Comparison of ENCODE assay signal across 16 cellular contexts in genomic region chr7:158602905-158603772, GRCh38. TPM values are rescaled to one million over a fixed set of nuclear protein-coding genes. Genes with fewer than 3 reads are reported as not detected.
DNase-seq lines count a peak whose midpoint lies in the region; ATAC-seq, FAIRE-seq and TF ChIP-seq lines count a peak whose summit lies in the region.
"Had no signal": no experiment of that assay in that cellular context is flagged by ENCODE, and none has a peak within 500 bp of the region (broad histone marks: within the 10 kb centered on the region; RNA-seq: fewer than 3 reads in every experiment).

No MANE protein-coding gene starts in this region.

- in situ Hi-C loops in K562 (cut with MboI), result no loop called here

- H3K27ac ChIP-seq in K562 (ENCODE audit: extremely low read depth, low read depth, low read length) (no peak overlapping the region), right atrium auricular region (no peak overlapping the region)

- peak; percentile 56 for ATAC-seq in GM19395 (IDR thresholded peaks at IDR 0.05; ENCODE audit: unreplicated experiment)
- ATAC-seq in HG03095 (IDR thresholded peaks at IDR 0.05; ENCODE audit: unreplicated experiment), result peak; percentile 64
- ATAC-seq in K562, result no peak
- ATAC-seq: activated CD8-positive, alpha-beta memory T cell treated with anti-CD3 and anti-CD28 coated beads, Interleukin-2, amount 10 ng/mL, durations not matched to agents 7 days and 5 days; natural killer cell had no signal

- TF ChIP-seq CTCF in K562 (IDR thresholded peaks at IDR 0.05 in 2 of 3, conservative IDR thresholded peaks at IDR 0.05 in 1 of 3; ENCODE audit: insufficient read depth in 2 of 3, low read depth in 1 of 3, low read length in 3 of 3) (no peak), right atrium auricular region (IDR thresholded peaks at IDR 0.05) (no peak)

- no peaks in the 10 kb centered on the region for H3K9me3 ChIP-seq in K562 (replicated peaks; ENCODE audit: control insufficient read depth, insufficient read depth, low read depth, low read length)
- no peaks in the 10 kb centered on the region for H3K9me3 ChIP-seq in right atrium auricular region

- no TSS peak for BruUV-seq in K562 (replicated peaks; lab: Mats Ljungman, UMichigan)

- intact Hi-C loops in K562 (cut with micrococcal nuclease), result no loop called here

- H4K20me1 ChIP-seq in K562 (replicated peaks; ENCODE audit: control insufficient read depth, insufficient read depth, low read length), result no peaks in the 10 kb centered on the region

- no peak for TF ChIP-seq EP300 in K562 (IDR thresholded peaks at IDR 0.05; ENCODE audit: low read length)

- peaks cover 29% of the 10 kb centered on the region; the same call in 2 of the 3 replicates for H3K36me3 ChIP-seq in K562 (ENCODE audit: control insufficient read depth, insufficient read depth, low read length)
- no peaks in the 10 kb centered on the region for H3K36me3 ChIP-seq in right atrium auricular region

- peak; percentile 20 for DNase-seq in ELR (ENCODE audit: low read depth)
- DNase-seq in K562 (ENCODE audit: extremely low read depth in 1 of 4, low spot score in 3 of 4), result no peak
- DNase-seq in putamen (ENCODE audit: low spot score), result no peak
- DNase-seq in dedifferentiated amniotic fluid mesenchymal stem cell (ENCODE audit: extremely low spot score), result no peak
- DNase-seq in right atrium auricular region (ENCODE audit: low spot score), result no peak
- DNase-seq in GM19240 (ENCODE audit: insufficient read length, low spot score), result no peak
- DNase-seq: activated CD8-positive, alpha-beta memory T cell treated with anti-CD3 and anti-CD28 coated beads, Interleukin-2, amount 10 ng/mL, durations not matched to agents 7 days and 5 days; anterior cingulate cortex; CD4-positive, alpha-beta T cell; KG1; natural killer cell; NCI-H446 had no signal

- no peak for TF ChIP-seq POLR2A in K562 (conservative IDR thresholded peaks at IDR 0.05)

- H3K9me1 ChIP-seq in K562 (ENCODE audit: control insufficient read depth, insufficient read depth, low read length), result no peaks in the 10 kb centered on the region

- WGBS in K562 (ENCODE audit: insufficient coverage, low coverage, missing lambda C conversion rate), result 91% methylated on average over 22 of the region's 22 CpGs

- H3K4me1 ChIP-seq in K562 (replicated peaks in 1 of 2; ENCODE audit: control insufficient read depth in 2 of 2, insufficient read depth in 2 of 2, low read length in 2 of 2) (peaks cover 0 to 6% of the 10 kb centered on the region in 2 experiments; a peak in 1 of 5 replicates), right atrium auricular region (no peaks in the 10 kb centered on the region)

- H2AFZ ChIP-seq in K562 (ENCODE audit: low read depth, low read length), result no peak overlapping the region

- no peak overlapping the region for H3K4me3 ChIP-seq in K562
- no peak overlapping the region for H3K4me3 ChIP-seq in right atrium auricular region
- H3K4me3 ChIP-seq: smooth muscle cell had no signal

- CTCF ChIA-PET in K562 (lab: Yijun Ruan, JAX; ENCODE audit: low intra/inter-chr PET ratio), result no interaction called here

- POLR2A ChIA-PET in K562 (lab: Yijun Ruan, JAX), result no interaction called here

- FAIRE-seq in K562 (lab: Jason Lieb, UNC), result no peak
- FAIRE-seq: keratinocyte had no signal

- no peak overlapping the region for H3K9ac ChIP-seq in K562 (ENCODE audit: insufficient read depth in 1 of 2, low read depth in 2 of 2, low read length in 2 of 2)

- H3K4me2 ChIP-seq in K562 (ENCODE audit: insufficient read depth, low read length), result no peak overlapping the region
- H3K4me2 ChIP-seq: smooth muscle cell had no signal

- H3K79me2 ChIP-seq in K562 (ENCODE audit: control insufficient read depth, insufficient read depth, low read length), result no peaks in the 10 kb centered on the region

- no peaks in the 10 kb centered on the region for H3K27me3 ChIP-seq in K562 (ENCODE audit: control insufficient read depth in 2 of 2, insufficient read depth in 2 of 2, low read length in 2 of 2)
- no peaks in the 10 kb centered on the region for H3K27me3 ChIP-seq in right atrium auricular region

- no peak for TF ChIP-seq RAD21 in K562 (CRISPR knock-in tag; conservative IDR thresholded peaks at IDR 0.05 in 1 of 2, IDR thresholded peaks at IDR 0.05 in 1 of 2)

TF ChIP-seq in K562, 482 proteins besides CTCF, POLR2A, EP300 and RAD21 (continues in another document):
- no peak for TF ChIP-seq CREM (IDR thresholded peaks at IDR 0.05; ENCODE audit: low read depth)
- TF ChIP-seq PHTF2 (CRISPR knock-in tag; IDR thresholded peaks at IDR 0.05), result no peak
- TF ChIP-seq ZFP1 (CRISPR knock-in tag; IDR thresholded peaks at IDR 0.05), result no peak
- TF ChIP-seq SAP30 (IDR thresholded peaks at IDR 0.05; ENCODE audit: borderline replicate concordance, insufficient read depth, low read depth, low read length, poor library complexity, severe bottlenecking), result no peak
- no peak for TF ChIP-seq ZNF511 (CRISPR knock-in tag; IDR thresholded peaks at IDR 0.05)
- TF ChIP-seq RBM22 (IDR thresholded peaks at IDR 0.05; ENCODE audit: low read depth, low read length, poor library complexity, severe bottlenecking), result no peak
- TF ChIP-seq SUPT5H (IDR thresholded peaks at IDR 0.05), result 0 out of 2 replicates have a peak, but pooled peaks have one; percentile 15
- no peak for TF ChIP-seq ZNF584 (CRISPR knock-in tag; IDR thresholded peaks at IDR 0.05; ENCODE audit: low read depth)
- no peak for TF ChIP-seq ZNF444 (CRISPR knock-in tag; IDR thresholded peaks at IDR 0.05)
- no peak for TF ChIP-seq U2AF1 (optimal IDR thresholded peaks at IDR 0.05; ENCODE audit: low read depth, low read length)
- TF ChIP-seq L3MBTL2 (IDR thresholded peaks at IDR 0.05), result no peak
- TF ChIP-seq KLF13 (tag; IDR thresholded peaks at IDR 0.05; ENCODE audit: borderline replicate concordance, low read depth), result no peak
- TF ChIP-seq ZKSCAN1 (IDR thresholded peaks at IDR 0.05; ENCODE audit: low read depth, low read length), result peak; percentile 91

RNA-seq across cellular contexts. Expression of gene PTPRN2, which starts 15.5 kb away (rescaled TPM):
- total RNA-seq in K562 (2011; cell fraction: chromatin; rRNA removed; ENCODE audit: low replicate concordance), result not detected in 2 replicates
- not detected in 2 replicates for total RNA-seq in K562 (2011; cell fraction: nucleolus; rRNA removed)
- not detected in 2 replicates for total RNA-seq in K562 (2011; cell fraction: nucleoplasm; rRNA removed)
- total RNA-seq in K562 (2014; rRNA removed) (not detected in 2 replicates), K562 (2014; rRNA removed; fragmentation: Illumina TruSeq; extraction: Trizol) (not detected in 2 replicates), K562 (2015; rRNA removed; fragmentation: Illumina TruSeq; extraction: Trizol) (not detected in 2 replicates), K562 (2021) (0.09 TPM in 1 of 2 replicates, not detected in the other), right atrium auricular region (1 to 10 TPM; 2.6 to 2.7 TPM)
- polyA plus RNA-seq in K562 (2011; rRNA removed) (not detected in 2 replicates), K562 (2014; fragmentation: Illumina TruSeq; extraction: Trizol) (not detected in 2 replicates), K562 (2014; fragmentation: Nextera tagmentation; extraction: Ambion mirVana) (not detected), K562 (2014; rRNA removed) (not detected in 2 replicates)
- polyA plus RNA-seq in K562 (2011; cell fraction: cytosol; rRNA removed), result not detected in 2 replicates
- not detected in 2 replicates for polyA plus RNA-seq in K562 (2011; cell fraction: nucleus; rRNA removed)
- polyA plus RNA-seq in K562 (2012), result 0.04 TPM in 1 of 2 replicates, not detected in the other
- not detected in 2 replicates for polyA minus RNA-seq in K562 (2011; rRNA and poly(A)+ RNA removed)
- polyA minus RNA-seq in K562 (2011; cell fraction: cytosol; rRNA and poly(A)+ RNA removed), result 0.73 TPM in 1 of 2 replicates, not detected in the other
- polyA minus RNA-seq in K562 (2011; cell fraction: nucleus; rRNA and poly(A)+ RNA removed), result not detected in 2 replicates
- polyA plus RNA-seq: keratinocyte had no signal
